In genomic region chr6:108294787-108295625, GRCh38 we compare ENCODE assay signal across 8 cellular contexts. TPM values are rescaled to one million over a fixed set of nuclear protein-coding genes. Genes with fewer than 3 reads are reported as not detected.
DNase-seq lines count a peak whose midpoint lies in the region; ATAC-seq, FAIRE-seq and TF ChIP-seq lines count a peak whose summit lies in the region.

TSS of gene AFG1L (plus strand) at chr6:108295054. CDS start at chr6:108295080, 26 bp downstream.

- TF ChIP-seq CTCF in H1 (IDR thresholded peaks at IDR 0.05; ENCODE audit: control extremely low read depth in 1 of 3, insufficient read depth in 1 of 3, low read depth in 1 of 3, low read length in 3 of 3): no peak

- no peaks in the 10 kb centered on the region for H3K9me3 Mint-ChIP-seq in activated CD8-positive, alpha-beta memory T cell treated with anti-CD3 and anti-CD28 coated beads, Interleukin-2, amount 10 ng/mL, durations not matched to agents 7 days and 5 days (ENCODE audit: low read depth)

- no peaks in the 10 kb centered on the region for H3K27me3 ChIP-seq in H1 (replicated peaks in 1 of 4; ENCODE audit: control insufficient read depth in 3 of 4, extremely low read depth in 1 of 4, insufficient read depth in 3 of 4, low read length in 3 of 4)
- no peaks in the 10 kb centered on the region for H3K27me3 ChIP-seq in mesendoderm (ENCODE audit: insufficient read depth, low read length, poor library complexity)

- peak; percentile 88 for ATAC-seq in GM19455 (IDR thresholded peaks at IDR 0.05; ENCODE audit: unreplicated experiment)
- peak; percentile 95 for ATAC-seq in activated CD8-positive, alpha-beta memory T cell treated with anti-CD3 and anti-CD28 coated beads, Interleukin-2, amount 10 ng/mL, durations not matched to agents 7 days and 5 days

- H3K36me3 ChIP-seq in H1 (ENCODE audit: control insufficient read depth in 2 of 4, insufficient read depth in 4 of 4, low read length in 3 of 4) (no peaks in the 10 kb centered on the region), mesendoderm (ENCODE audit: control insufficient read depth, insufficient read depth, low read length) (no peaks in the 10 kb centered on the region)

- H3K36me3 Mint-ChIP-seq in activated CD8-positive, alpha-beta memory T cell treated with anti-CD3 and anti-CD28 coated beads, Interleukin-2, amount 10 ng/mL, durations not matched to agents 7 days and 5 days: peaks cover 3% of the 10 kb centered on the region

- peak within 1 kb of the TSS; percentile 95; the same call in 1 of the 2 replicates for H4K8ac ChIP-seq in H1 (ENCODE audit: extremely low read depth, insufficient read depth, low read length)
- peak within 1 kb of the TSS; percentile 81 for H4K8ac ChIP-seq in mesendoderm (ENCODE audit: low read depth, low read length)

- H3K4me3 ChIP-seq in H1 (ENCODE audit: extremely low read depth in 1 of 4, insufficient read depth in 2 of 4, low read depth in 3 of 4, low read length in 4 of 4): peak within 1 kb of the TSS; percentile 74 to 94 (median 84)
- H3K4me3 ChIP-seq in mesendoderm (ENCODE audit: low read length): peak within 1 kb of the TSS; percentile 70

- no peaks in the 10 kb centered on the region for H3K9me3 ChIP-seq in H1 (ENCODE audit: insufficient read depth in 2 of 2, low read depth in 1 of 2, low read length in 1 of 2)

- H2BK120ac ChIP-seq in H1 (replicated peaks; ENCODE audit: low read depth, low read length): no peak within 1 kb of the TSS
- H2BK120ac ChIP-seq in mesendoderm (ENCODE audit: low read depth, low read length): no peak within 1 kb of the TSS

- H3K79me1 ChIP-seq in H1 (ENCODE audit: low read depth, low read length): no peaks in the 10 kb centered on the region
- no peaks in the 10 kb centered on the region for H3K79me1 ChIP-seq in mesendoderm (ENCODE audit: low read length)

- H2BK5ac ChIP-seq in H1 (ENCODE audit: low read depth, low read length) (peak within 1 kb of the TSS; percentile 98), mesendoderm (ENCODE audit: low read length) (peak within 1 kb of the TSS; percentile 70)

- POLR2A ChIA-PET in H1 (lab: Charles Lee; ENCODE audit: partially characterized antibody): interaction anchor here (0.6 to 2.0 kb wide), 14 partner anchors 9 to 379 kb away, joined by 3 to 19 read pairs (median 4); partner anchors contain the start of gene SNX3

- H3K4me3 Mint-ChIP-seq in activated CD8-positive, alpha-beta memory T cell treated with anti-CD3 and anti-CD28 coated beads, Interleukin-2, amount 10 ng/mL, durations not matched to agents 7 days and 5 days: peak within 1 kb of the TSS; percentile 89

- H2AK5ac ChIP-seq in H1 (ENCODE audit: low read depth, low read length): no peak within 1 kb of the TSS
- no peak within 1 kb of the TSS for H2AK5ac ChIP-seq in mesendoderm (ENCODE audit: low read length)

- H2BK20ac ChIP-seq in H1 (ENCODE audit: low read length): no peak within 1 kb of the TSS

- FAIRE-seq in H1 (lab: Jason Lieb, UNC): no peak

- H3K9ac ChIP-seq in H1 (replicated peaks in 1 of 4; ENCODE audit: extremely low read depth in 1 of 4, low read depth in 3 of 4, low read length in 3 of 4): peak within 1 kb of the TSS; percentile 79 to 89 (median 84)
- H3K9ac ChIP-seq in mesendoderm (ENCODE audit: low read length): peak within 1 kb of the TSS; percentile 76

- H3K4ac ChIP-seq in H1 (replicated peaks; ENCODE audit: insufficient read length, low read depth, low read length) (no peak within 1 kb of the TSS), mesendoderm (ENCODE audit: low read depth, low read length) (peak within 1 kb of the TSS; percentile 39)

- peaks cover 0 to 5% of the 10 kb centered on the region in 2 experiments; a peak in 1 of 4 replicates for H3K79me2 ChIP-seq in H1 (ENCODE audit: control insufficient read depth in 1 of 2, insufficient read depth in 2 of 2, low read length in 2 of 2)
- H3K79me2 ChIP-seq in mesendoderm (ENCODE audit: control insufficient read depth, insufficient read depth, low read length): no peaks in the 10 kb centered on the region

- CTCF ChIA-PET in activated CD8-positive, alpha-beta memory T cell treated with anti-CD3 and anti-CD28 coated beads, Interleukin-2, amount 10 ng/mL, durations not matched to agents 7 days and 5 days (lab: Charles Lee): interaction anchor here (0.6 to 1.8 kb wide), 4 partner anchors 10 to 34 kb away, joined by 3 to 5 read pairs (median 4); partner anchors contain the start of gene SNX3
- CTCF ChIA-PET in H1 (lab: Charles Lee; ENCODE audit: partially characterized antibody): interaction anchor here (0.8 to 1.2 kb wide), 3 partner anchors 12 to 199 kb away, joined by 3 to 5 read pairs (median 3); no protein-coding TSS in a partner anchor

- peak within 1 kb of the TSS; percentile 99 for H3K27ac Mint-ChIP-seq in activated CD8-positive, alpha-beta memory T cell treated with anti-CD3 and anti-CD28 coated beads, Interleukin-2, amount 10 ng/mL, durations not matched to agents 7 days and 5 days

- H4K5ac ChIP-seq in H1 (ENCODE audit: insufficient read length, low read depth, low read length) (peak within 1 kb of the TSS; percentile 95), mesendoderm (ENCODE audit: low read length) (no peak within 1 kb of the TSS)

- H4K91ac ChIP-seq in H1 (replicated peaks; ENCODE audit: insufficient read length, low read length): peak within 1 kb of the TSS; percentile 17

- DNase-seq in CMK (ENCODE audit: low read depth) (peak; percentile 76), HK-2 (ENCODE audit: unreplicated experiment) (peak; percentile 95), NOMO-1 (lab: John Stamatoyannopoulos, UW; ENCODE audit: unreplicated experiment in 2 of 2) (peak; percentile 75 to 83), H1 (ENCODE audit: low read depth in 1 of 2, low spot score in 2 of 2) (peak; percentile 79 to 94), mesendoderm (peak; percentile 97)
- DNase-seq in activated CD8-positive, alpha-beta memory T cell treated with anti-CD3 and anti-CD28 coated beads, Interleukin-2, amount 10 ng/mL, durations not matched to agents 7 days and 5 days: peak; percentile 93
- DNase-seq in stimulated activated CD8-positive, alpha-beta memory T cell treated with anti-CD3 and anti-CD28 coated beads, Interleukin-12 subunit alpha, Interleukin-12 subunit beta, amount 100 ng/mL, for 4 hours (ENCODE audit: low read depth): peak; percentile 81

- no peak within 1 kb of the TSS for H3K23ac ChIP-seq in H1 (ENCODE audit: insufficient read length)
- no peak within 1 kb of the TSS for H3K23ac ChIP-seq in mesendoderm (ENCODE audit: low read length)

- peak within 1 kb of the TSS; percentile 63 to 87 for H3K4me2 ChIP-seq in H1 (ENCODE audit: insufficient read depth in 1 of 2, low read depth in 2 of 2, low read length in 2 of 2)
- H3K4me2 ChIP-seq in mesendoderm (ENCODE audit: low read length): peak within 1 kb of the TSS; percentile 49

- H2BK15ac ChIP-seq in H1 (ENCODE audit: low read length): no peak within 1 kb of the TSS
- H2BK15ac ChIP-seq in mesendoderm (replicated peaks; ENCODE audit: low read depth): no peak within 1 kb of the TSS

- H4K20me1 ChIP-seq in H1 (replicated peaks in 1 of 2; ENCODE audit: control insufficient read depth in 1 of 2, insufficient read depth in 2 of 2, low read length in 2 of 2): no peaks in the 10 kb centered on the region

- H3K14ac ChIP-seq in H1 (ENCODE audit: insufficient read length): no peak within 1 kb of the TSS

- H3K18ac ChIP-seq in H1 (ENCODE audit: extremely low read depth, low read length): peak within 1 kb of the TSS; percentile 99
- peak within 1 kb of the TSS; percentile 8 for H3K18ac ChIP-seq in mesendoderm (ENCODE audit: low read length)

- no peaks in the 10 kb centered on the region for H3K23me2 ChIP-seq in H1 (ENCODE audit: low read depth, low read length)

- TF ChIP-seq POLR2A in H1 (IDR thresholded peaks at IDR 0.05; ENCODE audit: control extremely low read depth in 1 of 2, low read depth in 2 of 2, low read length in 2 of 2): peak; percentile 63 to 73

- no peak for TF ChIP-seq EP300 in H1 (IDR thresholded peaks at IDR 0.05; ENCODE audit: borderline replicate concordance in 1 of 2, low read depth in 2 of 2, low read length in 2 of 2)

- 3% methylated on average over 40 of the region's 40 CpGs; no CpG with 5 or more reads in 1 of the 2 experiments for WGBS in H1 (ENCODE audit: extremely low coverage in 1 of 2, insufficient coverage in 1 of 2, insufficient read length in 1 of 2, insufficient replicate concordance in 2 of 2, low coverage in 1 of 2, low lambda C conversion rate in 2 of 2, missing lambda C conversion rate in 1 of 2), 2 experiments
- WGBS in mesendoderm (ENCODE audit: extremely low coverage, insufficient coverage, low lambda C conversion rate): no CpG with 5 or more reads among the region's 40 CpGs

- peak within 1 kb of the TSS; percentile 90 for H2AFZ ChIP-seq in H1 (ENCODE audit: low read length)

- TF ChIP-seq RAD21 in H1 (IDR thresholded peaks at IDR 0.05 in 1 of 2, conservative IDR thresholded peaks at IDR 0.05 in 1 of 2; ENCODE audit: low read depth in 2 of 2, low read length in 2 of 2): no peak; a peak in 1 of 4 replicates

- 0 out of 7 replicates have a peak, but pooled peaks cover 0 to 2% (median 0%) of the 10 kb centered on the region in 4 experiments for H3K4me1 ChIP-seq in H1 (replicated peaks in 1 of 4; ENCODE audit: control insufficient read depth in 3 of 4, insufficient read depth in 4 of 4, low read length in 3 of 4)
- H3K4me1 ChIP-seq in mesendoderm (ENCODE audit: control insufficient read depth, low read depth, low read length): no peaks in the 10 kb centered on the region

- H3K27me3 Mint-ChIP-seq in activated CD8-positive, alpha-beta memory T cell treated with anti-CD3 and anti-CD28 coated beads, Interleukin-2, amount 10 ng/mL, durations not matched to agents 7 days and 5 days: no peaks in the 10 kb centered on the region

- peak within 1 kb of the TSS; percentile 85; the same call in 1 of the 2 replicates for H2BK12ac ChIP-seq in H1 (ENCODE audit: low read depth, low read length)

- peaks cover 24% of the 10 kb centered on the region for H3K4me1 Mint-ChIP-seq in activated CD8-positive, alpha-beta memory T cell treated with anti-CD3 and anti-CD28 coated beads, Interleukin-2, amount 10 ng/mL, durations not matched to agents 7 days and 5 days

- H3K27ac ChIP-seq in H1 (ENCODE audit: low read depth, low read length) (peak within 1 kb of the TSS; percentile 93), mesendoderm (ENCODE audit: low read depth, low read length) (peak within 1 kb of the TSS; percentile 83)

- H3K56ac ChIP-seq in H1 (replicated peaks; ENCODE audit: insufficient read length, low read depth, low read length) (peak within 1 kb of the TSS; percentile 85), mesendoderm (ENCODE audit: low read length) (peak within 1 kb of the TSS; percentile 91)

RNA-seq across cellular contexts. Expression of gene AFG1L, which starts in this region (rescaled TPM):
- 1 to 10 TPM; 3.9 to 8.9 TPM for total RNA-seq in activated CD8-positive, alpha-beta memory T cell treated with anti-CD3 and anti-CD28 coated beads, Interleukin-2, amount 10 ng/mL, durations not matched to agents 7 days and 5 days
- total RNA-seq in H1 (2021; fragmentation: NEBNext Ultra II Directional; extraction: Animal tissue kit (Norgen Biotek cat#: 25700)): 5.7 and 7.8 TPM in 2 replicates
- 0.98 and 1.2 TPM in 2 replicates for polyA plus RNA-seq in H1 (2011; rRNA removed)
- polyA plus RNA-seq in H1 (2011; cell fraction: cytosol; rRNA removed): 1.2 TPM
- polyA plus RNA-seq in H1 (2011; cell fraction: nucleus; rRNA removed): 4.1 TPM
- polyA plus RNA-seq in H1 (2012, experiment 1 of 2): 2.1 to 4.4 TPM (median 3.1 TPM) in 4 replicates
- 0.33 TPM for polyA plus RNA-seq in H1 (2012, experiment 2 of 2)
- 1.9 TPM for polyA plus RNA-seq in H1 (2013, experiment 1 of 2)
- polyA plus RNA-seq in H1 (2013, experiment 2 of 2): 2.0 TPM
- polyA minus RNA-seq in H1 (2011; rRNA and poly(A)+ RNA removed): 5.5 and 6.1 TPM in 2 replicates
- polyA minus RNA-seq in H1 (2011; cell fraction: cytosol; rRNA and poly(A)+ RNA removed): 7.9 TPM
- polyA minus RNA-seq in H1 (2011; cell fraction: nucleus; rRNA and poly(A)+ RNA removed): 14.0 TPM
- polyA plus RNA-seq in mesendoderm (2013, experiment 1 of 2): 3.0 TPM
- 3.8 TPM for polyA plus RNA-seq in mesendoderm (2013, experiment 2 of 2)

Comparison
In these comparisons a context has a peak if more than half of its experiments do, and no peak if none do; other contexts are left out.
1. Peak in every context shown above with its lines: DNase-seq, ATAC-seq, H3K4me3 ChIP-seq and H3K27ac ChIP-seq.